In genomic region chr4:42474406-42474805, GRCh38 we compare ENCODE assay signal across 22 cellular contexts.
A peak's percentile ranks its signal among the peaks of the same experiment; 100 is the strongest.
DNase-seq lines count a peak whose midpoint lies in the region; ATAC-seq, FAIRE-seq and TF ChIP-seq lines count a peak whose summit lies in the region.
"Had no signal": no experiment of that assay in that cellular context is flagged by ENCODE, and none has a peak within 500 bp of the region (broad histone marks: within the 10 kb centered on the region; RNA-seq: fewer than 3 reads in every experiment).

No MANE protein-coding gene starts in this region.

- H3K27ac ChIP-seq in spleen: no peak overlapping the region
- H3K27ac ChIP-seq: 22Rv1; A549; BLaER1 treated with 17β-estradiol and CSF1 and Interleukin-3, amounts not matched to agents 10 nM and 100 nM had no signal

- TF ChIP-seq CTCF in bronchial epithelial cell (IDR thresholded peaks at IDR 0.05; ENCODE audit: insufficient read depth, low read length, severe bottlenecking): no peak
- TF ChIP-seq CTCF in glutamatergic neuron (IDR thresholded peaks at IDR 0.05; ENCODE audit: partially characterized antibody, unreplicated experiment): no peak
- TF ChIP-seq CTCF in spleen (IDR thresholded peaks at IDR 0.05 in 8 of 11, conservative IDR thresholded peaks at IDR 0.05 in 3 of 11): no peak

- WGBS in spleen, 5 donors: 62 to 96% (median 66%) methylated on average over 3 of the region's 3 CpGs

- H3K36me3 Mint-ChIP-seq in glutamatergic neuron (ENCODE audit: unreplicated experiment): no peaks in the 10 kb centered on the region
- no peaks in the 10 kb centered on the region for H3K36me3 Mint-ChIP-seq in natural killer cell treated with Interleukin-12 subunit alpha and Interleukin-12 subunit beta and Interleukin-15 and Interleukin-18, amount 100 ng/mL, for 72 hours

- ATAC-seq in GM18861 (IDR thresholded peaks at IDR 0.05; ENCODE audit: unreplicated experiment): no peak
- ATAC-seq in natural killer cell treated with Interleukin-12 subunit alpha and Interleukin-12 subunit beta and Interleukin-15 and Interleukin-18, amount 100 ng/mL, for 72 hours: no peak
- ATAC-seq: A549 had no signal

- H3K27me3 ChIP-seq in bronchial epithelial cell (ENCODE audit: control insufficient read depth, insufficient read depth, low read length) (no peaks in the 10 kb centered on the region), spleen (replicated peaks in 1 of 7) (no peaks in the 10 kb centered on the region)
- H3K27me3 ChIP-seq: BLaER1 treated with 17β-estradiol and CSF1 and Interleukin-3, amounts not matched to agents 10 nM and 100 nM had no signal

- H3K4me1 Mint-ChIP-seq in glutamatergic neuron (ENCODE audit: low read depth, unreplicated experiment): peaks cover 3% of the 10 kb centered on the region
- H3K4me1 Mint-ChIP-seq in natural killer cell treated with Interleukin-12 subunit alpha and Interleukin-12 subunit beta and Interleukin-15 and Interleukin-18, amount 100 ng/mL, for 72 hours (ENCODE audit: low read depth in 2 of 2): peaks cover 0 to 3% of the 10 kb centered on the region in 2 donors
- H3K4me1 Mint-ChIP-seq: B cell had no signal

- H3K4me3 ChIP-seq in bronchial epithelial cell (ENCODE audit: low read depth, low read length) (no peak overlapping the region), spleen (no peak overlapping the region)
- H3K4me3 ChIP-seq: A549; BLaER1 treated with 17β-estradiol and CSF1 and Interleukin-3, amounts not matched to agents 10 nM and 100 nM; GM12878 had no signal

- no peaks in the 10 kb centered on the region for H3K36me3 ChIP-seq in bronchial epithelial cell (ENCODE audit: control insufficient read depth, insufficient read depth, low read length)
- H3K36me3 ChIP-seq in spleen: peaks cover 0 to 45% (median 0%) of the 10 kb centered on the region in 6 donors

- no peaks in the 10 kb centered on the region for H3K9me3 ChIP-seq in spleen
- H3K9me3 ChIP-seq: A549; BLaER1 treated with 17β-estradiol and CSF1 and Interleukin-3, amounts not matched to agents 10 nM and 100 nM had no signal

- no peaks in the 10 kb centered on the region for H3K4me1 ChIP-seq in spleen
- H3K4me1 ChIP-seq: A549; BLaER1 treated with 17β-estradiol and CSF1 and Interleukin-3, amounts not matched to agents 10 nM and 100 nM had no signal

- in situ Hi-C loops in G401 (cut with HindIII; ENCODE audit: low sequenced_read_pairs): no loop called here

- FAIRE-seq in bronchial epithelial cell (lab: Jason Lieb, UNC): peak; percentile 76
- FAIRE-seq: A549, GM12878, GM12892, GM18507, GM19239 had no signal

- intact Hi-C loops in spleen (cut with DNase I; ENCODE audit: low total_unique reads): no loop called here

- TF ChIP-seq POLR2A in spleen (IDR thresholded peaks at IDR 0.05): no peak

- H3K27me3 Mint-ChIP-seq in glutamatergic neuron (ENCODE audit: unreplicated experiment): peaks cover 4% of the 10 kb centered on the region
- no peaks in the 10 kb centered on the region for H3K27me3 Mint-ChIP-seq in natural killer cell treated with Interleukin-12 subunit alpha and Interleukin-12 subunit beta and Interleukin-15 and Interleukin-18, amount 100 ng/mL, for 72 hours
- H3K27me3 Mint-ChIP-seq: B cell; CD4-positive, alpha-beta T cell; CD8-positive, alpha-beta memory T cell had no signal

- peaks cover 4% of the 10 kb centered on the region for H3K9me3 Mint-ChIP-seq in glutamatergic neuron (ENCODE audit: unreplicated experiment)
- no peaks in the 10 kb centered on the region for H3K9me3 Mint-ChIP-seq in natural killer cell treated with Interleukin-12 subunit alpha and Interleukin-12 subunit beta and Interleukin-15 and Interleukin-18, amount 100 ng/mL, for 72 hours
- H3K9me3 Mint-ChIP-seq: CD4-positive, alpha-beta T cell; CD8-positive, alpha-beta memory T cell had no signal

- no peak overlapping the region for H3K4me3 Mint-ChIP-seq in glutamatergic neuron (ENCODE audit: unreplicated experiment)
- H3K4me3 Mint-ChIP-seq in natural killer cell treated with Interleukin-12 subunit alpha and Interleukin-12 subunit beta and Interleukin-15 and Interleukin-18, amount 100 ng/mL, for 72 hours: no peak overlapping the region
- H3K4me3 Mint-ChIP-seq: B cell; CD4-positive, alpha-beta T cell; CD8-positive, alpha-beta memory T cell had no signal

- peak overlapping the region; percentile 7 for H3K27ac Mint-ChIP-seq in glutamatergic neuron (ENCODE audit: unreplicated experiment)
- no peak overlapping the region for H3K27ac Mint-ChIP-seq in natural killer cell treated with Interleukin-12 subunit alpha and Interleukin-12 subunit beta and Interleukin-15 and Interleukin-18, amount 100 ng/mL, for 72 hours
- H3K27ac Mint-ChIP-seq: B cell; CD4-positive, alpha-beta T cell had no signal

- DNase-seq in G401 (ENCODE audit: low spot score) (peak; percentile 15), bronchial epithelial cell (ENCODE audit: low read depth) (no peak), glutamatergic neuron (no peak), renal cortical epithelial cell (ENCODE audit: low read depth) (peak; percentile 22), spleen (no peak), DMS 273 (lab: John Stamatoyannopoulos, UW; ENCODE audit: unreplicated experiment) (no peak)
- DNase-seq in natural killer cell treated with Interleukin-12 subunit alpha and Interleukin-12 subunit beta and Interleukin-15 and Interleukin-18, amount 100 ng/mL, for 72 hours (ENCODE audit: low spot score): no peak
- DNase-seq: AML-193; CD4-positive, alpha-beta T cell; CD8-positive, alpha-beta memory T cell; COR-L47; DMS79 treated with DMSO at 0.1 percent for 48 hours; GDM1 had no signal

Comparison
In these comparisons a context has a peak if more than half of its experiments do, and no peak if none do; other contexts are left out.
1. DNase-seq: peak in G401 (single experiment) and renal cortical epithelial cell (single experiment); none in bronchial epithelial cell (single experiment), glutamatergic neuron (single experiment), spleen (single experiment), DMS 273 (single experiment) and natural killer cell treated with Interleukin-12 subunit alpha and Interleukin-12 subunit beta and Interleukin-15 and Interleukin-18, amount 100 ng/mL, for 72 hours (single experiment).